Comparison of ENCODE assay signal across 18 cellular contexts in the genomic region with DNA sequence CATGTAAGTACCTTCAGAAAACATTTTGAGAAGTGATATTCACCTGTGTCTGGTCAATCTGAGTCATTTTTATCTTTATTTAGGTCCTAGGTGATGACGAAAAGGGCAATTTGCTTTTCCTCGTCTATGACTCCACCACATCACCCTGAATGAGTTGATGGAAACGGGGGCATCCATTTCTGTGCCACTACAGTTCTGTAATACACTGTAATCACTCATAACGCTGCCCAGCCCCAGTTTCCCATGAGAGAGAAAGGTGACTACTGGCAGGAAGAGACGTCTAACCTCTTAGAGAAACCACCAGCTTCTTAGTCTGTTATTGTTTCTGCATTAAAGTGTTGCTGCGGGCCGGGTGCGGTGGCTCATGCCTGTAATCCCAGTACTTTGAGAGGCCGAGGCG.
DNase-seq lines count a peak whose midpoint lies in the region; ATAC-seq and TF ChIP-seq lines count a peak whose summit lies in the region.
"Had no signal": no experiment of that assay in that cellular context is flagged by ENCODE, and none has a peak within 500 bp of the region (broad histone marks: within the 10 kb centered on the region; RNA-seq: fewer than 3 reads in every experiment).

No MANE protein-coding gene starts in this region.

- H4K20me1 ChIP-seq in OCI-LY7 (ENCODE audit: insufficient read depth, low read length) = no peaks in the 10 kb centered on the region

- POLR2A ChIA-PET in OCI-LY7 (lab: Charles Lee) = interaction anchor here (0.7 to 8.9 kb wide), 7 partner anchors 9 to 115 kb away, joined by 3 to 186 read pairs (median 6); no protein-coding TSS in a partner anchor

- H3K36me3 Mint-ChIP-seq in neural crest cell (ENCODE audit: low read depth) = peaks cover 6% of the 10 kb centered on the region

- H3K4me3 ChIP-seq in GM06990 (replicated peaks; ENCODE audit: low read depth, low read length) (no peak overlapping the region), OCI-LY7 (ENCODE audit: low read depth, low read length, poor library complexity, severe bottlenecking) (peak overlapping the region; percentile 9)
- H3K4me3 ChIP-seq: A549 had no signal

- peak overlapping the region; percentile 64; the same call in 1 of the 2 replicates for H2AFZ ChIP-seq in OCI-LY7 (ENCODE audit: low read length)

- H3K9me3 ChIP-seq in OCI-LY7 (ENCODE audit: low read length) = peaks cover 18% of the 10 kb centered on the region; the same call in 1 of the 2 replicates

- TF ChIP-seq CTCF in GM06990 (IDR thresholded peaks at IDR 0.05; ENCODE audit: insufficient read depth, low read length, poor library complexity, severe bottlenecking) (no peak), OCI-LY7 (conservative IDR thresholded peaks at IDR 0.05; ENCODE audit: low read length) (no peak), neural crest cell (conservative IDR thresholded peaks at IDR 0.05) (no peak)

- intact Hi-C loops in OCI-LY7 (cut with micrococcal nuclease; ENCODE audit: unreplicated experiment) = no loop called here

- DNase-seq in activated CD8-positive, alpha-beta memory T cell treated with anti-CD3 and anti-CD28 coated beads, Interleukin-2, amount 50 U/mL, for 4 hours = peak; percentile 25
- DNase-seq in activated CD8-positive, alpha-beta memory T cell treated with anti-CD3 and anti-CD28 coated beads, Interleukin-2, amount 50 U/mL, for 48 hours = no peak
- DNase-seq in GM06990 (ENCODE audit: extremely low read depth, insufficient read length) = peak; percentile 45
- peak; percentile 34 for DNase-seq in OCI-LY7 (ENCODE audit: low spot score)
- no peak for DNase-seq in neural crest cell (ENCODE audit: low read depth, low spot score)
- no peak for DNase-seq in AG08396 (ENCODE audit: low spot score)
- DNase-seq in epidermal melanocyte (ENCODE audit: insufficient read length, low spot score) = no peak
- DNase-seq: CD4-positive, CD25-positive, alpha-beta regulatory T cell; DMS79; GDM1; H7; MM.1S; NCI-H187 treated with DMSO at 0.1 percent for 48 hours; NCI-H2171; NCI-H82; SHP77 treated with DMSO at 0.1 percent for 48 hours had no signal

- BruUV-seq in OCI-LY7 (replicated peaks; lab: Mats Ljungman, UMichigan) = no TSS peak

- peak overlapping the region; percentile 100 for H3K27ac ChIP-seq in OCI-LY7 (ENCODE audit: low read depth, low read length, poor library complexity, severe bottlenecking)
- H3K27ac ChIP-seq: A549 had no signal

- no peak overlapping the region for H3K4me3 Mint-ChIP-seq in neural crest cell
- H3K4me3 Mint-ChIP-seq: CD4-positive, CD25-positive, alpha-beta regulatory T cell had no signal

- H3K9me2 ChIP-seq in OCI-LY7 (ENCODE audit: insufficient read depth, low read length) = no peaks in the 10 kb centered on the region

- no peak for ATAC-seq in GM21360 (IDR thresholded peaks at IDR 0.05; ENCODE audit: unreplicated experiment)
- ATAC-seq: A549 had no signal

- CTCF ChIA-PET in OCI-LY7 (lab: Charles Lee; ENCODE audit: unreplicated experiment) = interaction anchor here (0.6 to 0.7 kb wide), 2 partner anchors 13 to 17 kb away, joined by 3 to 4 read pairs; no protein-coding TSS in a partner anchor

- H3K4me1 ChIP-seq in OCI-LY7 (ENCODE audit: insufficient read depth, low read length, poor library complexity, severe bottlenecking) = peaks cover 51% of the 10 kb centered on the region
- H3K4me1 ChIP-seq: A549 had no signal

- H3K79me2 ChIP-seq in OCI-LY7 (ENCODE audit: insufficient read depth, low read depth, low read length) = no peaks in the 10 kb centered on the region

- H3K36me3 ChIP-seq in GM06990 (ENCODE audit: control insufficient read depth, insufficient read depth, low read length) (no peaks in the 10 kb centered on the region), OCI-LY7 (ENCODE audit: insufficient read depth, low read length) (peaks cover 18% of the 10 kb centered on the region)

- H3K4me2 ChIP-seq in OCI-LY7 (ENCODE audit: low read length) = peak overlapping the region; percentile 60
- H3K4me2 ChIP-seq: A549 had no signal

- H3K9me3 Mint-ChIP-seq in neural crest cell = peaks cover 16% of the 10 kb centered on the region

- H3K27me3 ChIP-seq in GM06990 (replicated peaks; ENCODE audit: control insufficient read depth, insufficient read depth, low read length) = no peaks in the 10 kb centered on the region

- H3K27me3 Mint-ChIP-seq in neural crest cell (ENCODE audit: low read depth) = peaks cover 10% of the 10 kb centered on the region
- H3K27me3 Mint-ChIP-seq: CD4-positive, CD25-positive, alpha-beta regulatory T cell had no signal

- H3K4me1 Mint-ChIP-seq in neural crest cell = no peaks in the 10 kb centered on the region

- peak overlapping the region; percentile 65 for H3K27ac Mint-ChIP-seq in neural crest cell (ENCODE audit: unreplicated experiment)

Comparison
In these comparisons a context has a peak if more than half of its experiments do, and no peak if none do; other contexts are left out.
1. DNase-seq: peak in activated CD8-positive, alpha-beta memory T cell treated with anti-CD3 and anti-CD28 coated beads, Interleukin-2, amount 50 U/mL, for 4 hours (single experiment), GM06990 (single experiment) and OCI-LY7 (single experiment); none in activated CD8-positive, alpha-beta memory T cell treated with anti-CD3 and anti-CD28 coated beads, Interleukin-2, amount 50 U/mL, for 48 hours (single experiment), neural crest cell (single experiment), AG08396 (single experiment) and epidermal melanocyte (single experiment).